Comparison of ENCODE assay signal across 1 cellular context in the genomic region with DNA sequence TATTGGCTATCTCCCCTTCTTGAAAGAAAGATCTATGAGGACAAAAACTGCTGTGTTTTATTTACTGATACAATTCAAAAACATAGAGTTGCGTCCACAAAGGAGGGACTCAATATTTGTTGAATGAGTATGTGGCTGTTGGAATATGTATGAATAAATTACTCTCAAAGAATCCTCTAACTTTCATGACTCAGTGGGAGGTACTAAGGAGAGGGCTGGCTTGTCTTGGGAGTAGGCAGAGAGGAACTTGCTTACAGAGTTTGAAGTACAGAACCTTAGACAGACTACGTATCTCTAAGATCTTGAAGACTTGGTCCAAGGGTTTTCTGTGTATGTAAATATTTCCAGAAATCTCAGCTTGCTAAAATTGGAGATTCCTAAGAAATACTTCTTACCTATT.
TF ChIP-seq lines count a peak whose summit lies in the region.

No MANE protein-coding gene starts in this region.

TF ChIP-seq in IMR-90, 13 proteins besides CTCF, POLR2A, EP300 and RAD21:
- no peak for TF ChIP-seq RCOR1 (IDR thresholded peaks at IDR 0.05; ENCODE audit: insufficient replicate concordance, low read length)
- TF ChIP-seq CHD1 (IDR thresholded peaks at IDR 0.05; ENCODE audit: low read depth, low read length), result no peak
- TF ChIP-seq SMC3 (IDR thresholded peaks at IDR 0.05; ENCODE audit: low read depth, low read length), result no peak
- no peak for TF ChIP-seq RFX5 (IDR thresholded peaks at IDR 0.05; ENCODE audit: low read depth, low read length)
- no peak for TF ChIP-seq NFE2L2 (IDR thresholded peaks at IDR 0.05; ENCODE audit: low read depth, low read length)
- no peak for TF ChIP-seq FOS (IDR thresholded peaks at IDR 0.05; ENCODE audit: low read depth, low read length)
- TF ChIP-seq MXI1 (IDR thresholded peaks at IDR 0.05; ENCODE audit: borderline replicate concordance, low read depth, low read length), result no peak
- TF ChIP-seq MAFK (IDR thresholded peaks at IDR 0.05; ENCODE audit: low read depth, low read length), result no peak
- TF ChIP-seq, protein P1, sequence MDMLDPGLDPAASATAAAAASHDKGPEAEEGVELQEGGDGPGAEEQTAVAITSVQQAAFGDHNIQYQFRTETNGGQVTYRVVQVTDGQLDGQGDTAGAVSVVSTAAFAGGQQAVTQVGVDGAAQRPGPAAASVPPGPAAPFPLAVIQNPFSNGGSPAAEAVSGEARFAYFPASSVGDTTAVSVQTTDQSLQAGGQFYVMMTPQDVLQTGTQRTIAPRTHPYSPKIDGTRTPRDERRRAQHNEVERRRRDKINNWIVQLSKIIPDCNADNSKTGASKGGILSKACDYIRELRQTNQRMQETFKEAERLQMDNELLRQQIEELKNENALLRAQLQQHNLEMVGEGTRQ (IDR thresholded peaks at IDR 0.05; ENCODE audit: low read depth, low read length), result no peak
- TF ChIP-seq, protein P2, sequence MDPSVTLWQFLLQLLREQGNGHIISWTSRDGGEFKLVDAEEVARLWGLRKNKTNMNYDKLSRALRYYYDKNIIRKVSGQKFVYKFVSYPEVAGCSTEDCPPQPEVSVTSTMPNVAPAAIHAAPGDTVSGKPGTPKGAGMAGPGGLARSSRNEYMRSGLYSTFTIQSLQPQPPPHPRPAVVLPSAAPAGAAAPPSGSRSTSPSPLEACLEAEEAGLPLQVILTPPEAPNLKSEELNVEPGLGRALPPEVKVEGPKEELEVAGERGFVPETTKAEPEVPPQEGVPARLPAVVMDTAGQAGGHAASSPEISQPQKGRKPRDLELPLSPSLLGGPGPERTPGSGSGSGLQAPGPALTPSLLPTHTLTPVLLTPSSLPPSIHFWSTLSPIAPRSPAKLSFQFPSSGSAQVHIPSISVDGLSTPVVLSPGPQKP (IDR thresholded peaks at IDR 0.05; ENCODE audit: borderline replicate concordance, low read depth, low read length), result no peak
- TF ChIP-seq MAZ (IDR thresholded peaks at IDR 0.05; ENCODE audit: borderline replicate concordance, low read depth, low read length), result no peak
- TF ChIP-seq CEBPB (IDR thresholded peaks at IDR 0.05; ENCODE audit: low read depth, low read length), result no peak
- no peak for TF ChIP-seq BHLHE40 (IDR thresholded peaks at IDR 0.05; ENCODE audit: low read depth, low read length)
